Comparison of ENCODE assay signal across 9 cellular contexts in genomic region chr17:73591278-73592078, GRCh38. TPM values are rescaled to one million over a fixed set of nuclear protein-coding genes. Genes with fewer than 3 reads are reported as not detected.
DNase-seq lines count a peak whose midpoint lies in the region; ATAC-seq and TF ChIP-seq lines count a peak whose summit lies in the region.
"Had no signal": no experiment of that assay in that cellular context is flagged by ENCODE, and none has a peak within 500 bp of the region (broad histone marks: within the 10 kb centered on the region; RNA-seq: fewer than 3 reads in every experiment).

No MANE protein-coding gene starts in this region.

- peak overlapping the region; percentile 36 for H3K4me3 ChIP-seq in CD8-positive, alpha-beta T cell (ENCODE audit: low read depth, low read length)

- no peak for TF ChIP-seq CTCF in CD8-positive, alpha-beta T cell (IDR thresholded peaks at IDR 0.05)

- H3K4me3 Mint-ChIP-seq in CD8-positive, alpha-beta T cell = peak overlapping the region; percentile 73
- peak overlapping the region; percentile 9 for H3K4me3 Mint-ChIP-seq in activated naive CD4-positive, alpha-beta T cell treated with anti-CD3 and anti-CD28 coated beads for 36 hours

- no peaks in the 10 kb centered on the region for H3K9me3 ChIP-seq in CD8-positive, alpha-beta T cell (ENCODE audit: low read length)
- H3K9me3 ChIP-seq: neutrophil had no signal

- no peaks in the 10 kb centered on the region for H3K36me3 Mint-ChIP-seq in CD8-positive, alpha-beta T cell
- no peaks in the 10 kb centered on the region for H3K36me3 Mint-ChIP-seq in activated naive CD4-positive, alpha-beta T cell treated with anti-CD3 and anti-CD28 coated beads for 36 hours (ENCODE audit: low read depth)

- intact Hi-C loops in CD8-positive, alpha-beta T cell (cut with DNase I, micrococcal nuclease) = loop anchor here (1.0 to 10.0 kb wide), 6 partner anchors 25 to 363 kb away; no protein-coding TSS in a partner anchor
- intact Hi-C loops in activated naive CD4-positive, alpha-beta T cell treated with anti-CD3 and anti-CD28 coated beads for 36 hours (cut with micrococcal nuclease) = loop anchor here (2.0 to 10.0 kb wide), 4 partner anchors 53 to 363 kb away; partner anchors contain the start of gene SDK2

- H3K4me1 Mint-ChIP-seq in CD8-positive, alpha-beta T cell (ENCODE audit: low read depth) = peaks cover 85% of the 10 kb centered on the region
- peaks cover 57% of the 10 kb centered on the region for H3K4me1 Mint-ChIP-seq in activated naive CD4-positive, alpha-beta T cell treated with anti-CD3 and anti-CD28 coated beads for 36 hours (ENCODE audit: low read depth)

- H3K4me1 ChIP-seq in CD8-positive, alpha-beta T cell (ENCODE audit: insufficient read depth, low read length) = peaks cover 80% of the 10 kb centered on the region

- POLR2A ChIA-PET in CD8-positive, alpha-beta T cell (lab: Charles Lee) = interaction anchor here (0.5 to 2.5 kb wide), 14 partner anchors 9 to 864 kb away, joined by 3 to 21 read pairs (median 4); partner anchors contain the start of gene SDK2

- no peaks in the 10 kb centered on the region for H3K27me3 ChIP-seq in CD8-positive, alpha-beta T cell (ENCODE audit: insufficient read depth, low read length)

- ATAC-seq in CD8-positive, alpha-beta T cell = peak; percentile 78
- ATAC-seq in GM21515 (IDR thresholded peaks at IDR 0.05; ENCODE audit: unreplicated experiment) (peak; percentile 85), GM21360 (IDR thresholded peaks at IDR 0.05; ENCODE audit: unreplicated experiment) (no peak)

- H3K9me3 Mint-ChIP-seq in CD8-positive, alpha-beta T cell = no peaks in the 10 kb centered on the region
- no peaks in the 10 kb centered on the region for H3K9me3 Mint-ChIP-seq in activated naive CD4-positive, alpha-beta T cell treated with anti-CD3 and anti-CD28 coated beads for 36 hours

- peak overlapping the region; percentile 39 for H3K27ac ChIP-seq in CD8-positive, alpha-beta T cell (ENCODE audit: low read depth, low read length)
- H3K27ac ChIP-seq: neutrophil had no signal

- peak overlapping the region; percentile 97 for H3K27ac Mint-ChIP-seq in CD8-positive, alpha-beta T cell
- peak overlapping the region; percentile 74 for H3K27ac Mint-ChIP-seq in activated naive CD4-positive, alpha-beta T cell treated with anti-CD3 and anti-CD28 coated beads for 36 hours

- H3K27me3 Mint-ChIP-seq in CD8-positive, alpha-beta T cell (ENCODE audit: low read depth) = no peaks in the 10 kb centered on the region
- H3K27me3 Mint-ChIP-seq in activated naive CD4-positive, alpha-beta T cell treated with anti-CD3 and anti-CD28 coated beads for 36 hours (ENCODE audit: low read depth) = no peaks in the 10 kb centered on the region

- no peaks in the 10 kb centered on the region for H3K36me3 ChIP-seq in CD8-positive, alpha-beta T cell (ENCODE audit: insufficient read depth, low read length)
- H3K36me3 ChIP-seq: neutrophil had no signal

- DNase-seq in CD8-positive, alpha-beta T cell = peak; percentile 39 to 85 (median 60)
- DNase-seq in NCI-H1436 (lab: John Stamatoyannopoulos, UW) (peak; percentile 66), DMS153 (lab: John Stamatoyannopoulos, UW) (no peak), NCI-H774 (lab: John Stamatoyannopoulos, UW) (no peak)
- peak; percentile 55 for DNase-seq in activated naive CD4-positive, alpha-beta T cell treated with anti-CD3 and anti-CD28 coated beads for 36 hours
- no peak for DNase-seq in effector CD8-positive, alpha-beta T cell (lab: John Stamatoyannopoulos, UW)

- CTCF ChIA-PET in CD8-positive, alpha-beta T cell (lab: Charles Lee) = interaction anchor here (1.0 to 6.9 kb wide), 7 partner anchors 11 to 162 kb away, joined by 3 to 46 read pairs (median 4); partner anchors contain the start of gene SDK2
- CTCF ChIA-PET in activated naive CD4-positive, alpha-beta T cell treated with anti-CD3 and anti-CD28 coated beads for 36 hours (lab: Charles Lee) = no interaction called here

RNA-seq across cellular contexts. Expression of gene SDK2, which starts 52.8 kb away (rescaled TPM):
- 10 to 100 TPM; 10.0 to 10.2 TPM for total RNA-seq in CD8-positive, alpha-beta T cell
- total RNA-seq in activated naive CD4-positive, alpha-beta T cell treated with anti-CD3 and anti-CD28 coated beads for 36 hours = under 1 TPM; 0.27 to 0.50 TPM

Comparison
In these comparisons a context has a peak if more than half of its experiments do, and no peak if none do; other contexts are left out.
1. DNase-seq: peak in CD8-positive, alpha-beta T cell (7 of 7), NCI-H1436 (single experiment) and activated naive CD4-positive, alpha-beta T cell treated with anti-CD3 and anti-CD28 coated beads for 36 hours (single experiment); none in DMS153 (single experiment), NCI-H774 (single experiment) and effector CD8-positive, alpha-beta T cell (single experiment).
2. RNA of gene SDK2, which starts 52.8 kb away (total RNA-seq): 10.0 to 10.2 TPM in CD8-positive, alpha-beta T cell; 0.27 to 0.50 TPM in activated naive CD4-positive, alpha-beta T cell treated with anti-CD3 and anti-CD28 coated beads for 36 hours; every median in the first group is over 4 times any median in the second.